In genomic region chr2:3588084-3588483, GRCh38 we compare ENCODE assay signal across 32 cellular contexts. TPM values are rescaled to one million over a fixed set of nuclear protein-coding genes. Genes with fewer than 3 reads are reported as not detected.
"Had no signal": no experiment of that assay in that cellular context is flagged by ENCODE, and none has a peak within 500 bp of the region (broad histone marks: within the 10 kb centered on the region; RNA-seq: fewer than 3 reads in every experiment).

No MANE protein-coding gene starts in this region.

- H3K9me3 ChIP-seq: Peyer's patch had no signal

- H3K27ac ChIP-seq: Peyer's patch, WERI-Rb-1 had no signal

- ATAC-seq: activated CD8-positive, alpha-beta memory T cell treated with anti-CD3 and anti-CD28 coated beads, Interleukin-2, amount 10 ng/mL, durations not matched to agents 7 days and 5 days; Right ventricle myocardium inferior had no signal

- DNase-seq: activated CD4-positive, alpha-beta memory T cell treated with anti-CD3 and anti-CD28 coated beads, Interleukin-2, amount 10 ng/mL, durations not matched to agents 7 days and 5 days; activated CD4-positive, alpha-beta T cell treated with anti-CD3 and anti-CD28 coated beads for 1 hour; activated CD4-positive, alpha-beta T cell treated with anti-CD3 and anti-CD28 coated beads for 48 hours; activated CD4-positive, CD25-positive, alpha-beta regulatory T cell; activated CD8-positive, alpha-beta memory T cell treated with anti-CD3 and anti-CD28 coated beads for 24 hours; activated CD8-positive, alpha-beta memory T cell treated with anti-CD3 and anti-CD28 coated beads, Interleukin-2, amount 10 ng/mL, durations not matched to agents 7 days and 5 days; activated CD8-positive, alpha-beta memory T cell treated with anti-CD3 and anti-CD28 coated beads, Interleukin-2, amount 50 U/mL, for 48 hours; activated effector memory CD4-positive, alpha-beta T cell treated with anti-CD3 and anti-CD28 coated beads, Interleukin-2, amount 50 U/mL, for 16 hours; activated naive CD4-positive, alpha-beta T cell; activated naive CD4-positive, alpha-beta T cell treated with anti-CD3 and anti-CD28 coated beads, Interleukin-2, amount 50 U/mL, for 16 hours; activated naive CD8-positive, alpha-beta T cell treated with anti-CD3 and anti-CD28 coated beads for 36 hours; activated T-cell treated with anti-CD3 and anti-CD28 coated beads, Interleukin-2, amount 50 U/mL, for 48 hours; amniotic stem cell; NCI-H1092 treated with DMSO at 0.1 percent for 48 hours; NCI-H1417 treated with DMSO at 0.1 percent for 48 hours; NCI-H187 treated with DMSO at 0.1 percent for 48 hours; NCI-H2081; NCI-H2171 treated with DMSO at 0.1 percent for 48 hours; NCI-H226; NCI-H524 treated with DMSO at 0.1 percent for 48 hours; NK-92 treated with Interleukin-12 subunit alpha and Interleukin-12 subunit beta, amount 100 ng/mL, for 24 hours; Peyer's patch; RPMI8226; SIG-M5; SW 1271; T-helper 1 cell; T-helper 2 cell; T-helper 9 cell; WERI-Rb-1 had no signal

- H3K4me3 ChIP-seq: cardiac muscle cell, Peyer's patch had no signal

- H3K27me3 ChIP-seq: cardiac muscle cell, Peyer's patch had no signal

RNA-seq across cellular contexts. Expression of gene COLEC11, which starts 6.8 kb away (rescaled TPM):
- total RNA-seq: activated CD4-positive, alpha-beta memory T cell treated with anti-CD3 and anti-CD28 coated beads, Interleukin-2, amount 10 ng/mL, durations not matched to agents 7 days and 5 days; SK-MEL-5 had no signal
